In genomic region chr20:63138855-63139341, GRCh38 we compare ENCODE assay signal across 21 cellular contexts.
A peak's percentile ranks its signal among the peaks of the same experiment; 100 is the strongest.
DNase-seq lines count a peak whose midpoint lies in the region; ATAC-seq and TF ChIP-seq lines count a peak whose summit lies in the region.
"Had no signal": no experiment of that assay in that cellular context is flagged by ENCODE, and none has a peak within 500 bp of the region (broad histone marks: within the 10 kb centered on the region; RNA-seq: fewer than 3 reads in every experiment).

No MANE protein-coding gene starts in this region.

- TF ChIP-seq CTCF in heart left ventricle (IDR thresholded peaks at IDR 0.05), result no peak
- TF ChIP-seq CTCF in endothelial cell (IDR thresholded peaks at IDR 0.05; ENCODE audit: unreplicated experiment), result no peak
- no peak for TF ChIP-seq CTCF in upper lobe of right lung (IDR thresholded peaks at IDR 0.05)

- H3K4me3 ChIP-seq in heart left ventricle (no peak overlapping the region), upper lobe of right lung (no peak overlapping the region)
- H3K4me3 ChIP-seq: vagina had no signal

- no peaks in the 10 kb centered on the region for H3K4me1 ChIP-seq in heart left ventricle
- H3K4me1 ChIP-seq in upper lobe of right lung, result no peaks in the 10 kb centered on the region
- H3K4me1 ChIP-seq: vagina had no signal

- 80 to 88% (median 83%) methylated on average over 22 of the region's 22 CpGs for WGBS in heart left ventricle, 4 donors

- no peak overlapping the region for H3K4me3 Mint-ChIP-seq in endothelial cell (ENCODE audit: unreplicated experiment)
- H3K4me3 Mint-ChIP-seq in stimulated activated memory B cell treated with anti-CD40 and anti-IgM and Interleukin-4, amounts not matched to agents 10 μg/mL and 1 μg/mL and 100 μg/mL, for 72 hours, result no peak overlapping the region
- H3K4me3 Mint-ChIP-seq: activated B cell treated with CpG ODN at 0.5 μM for 24 hours; activated CD8-positive, alpha-beta T cell treated with anti-CD3 and anti-CD28 coated beads for 36 hours had no signal

- H3K36me3 Mint-ChIP-seq in endothelial cell (ENCODE audit: low read depth, unreplicated experiment), result no peaks in the 10 kb centered on the region
- H3K36me3 Mint-ChIP-seq in stimulated activated memory B cell treated with anti-CD40 and anti-IgM and Interleukin-4, amounts not matched to agents 10 μg/mL and 1 μg/mL and 100 μg/mL, for 72 hours, result no peaks in the 10 kb centered on the region

- ATAC-seq in heart left ventricle (no peak), left cardiac atrium (no peak), upper lobe of right lung (no peak), GM21381 (IDR thresholded peaks at IDR 0.05; ENCODE audit: unreplicated experiment) (no peak), HG02623 (IDR thresholded peaks at IDR 0.05; ENCODE audit: unreplicated experiment) (no peak)
- no peak for ATAC-seq in stimulated activated memory B cell treated with anti-CD40 and anti-IgM and Interleukin-4, amounts not matched to agents 10 μg/mL and 1 μg/mL and 100 μg/mL, for 72 hours
- ATAC-seq: activated CD8-positive, alpha-beta T cell treated with anti-CD3 and anti-CD28 coated beads for 36 hours had no signal

- H3K9me3 Mint-ChIP-seq in endothelial cell (ENCODE audit: unreplicated experiment), result peaks cover 4% of the 10 kb centered on the region
- peaks cover 3% of the 10 kb centered on the region for H3K9me3 Mint-ChIP-seq in stimulated activated memory B cell treated with anti-CD40 and anti-IgM and Interleukin-4, amounts not matched to agents 10 μg/mL and 1 μg/mL and 100 μg/mL, for 72 hours
- H3K9me3 Mint-ChIP-seq: activated B cell treated with CpG ODN at 0.5 μM for 24 hours; activated CD8-positive, alpha-beta T cell treated with anti-CD3 and anti-CD28 coated beads for 36 hours had no signal

- intact Hi-C loops in heart left ventricle (cut with DNase I), result no loop called here
- intact Hi-C loops in left cardiac atrium (cut with DNase I), result no loop called here
- intact Hi-C loops in upper lobe of right lung (cut with DNase I), result no loop called here

- H3K27ac Mint-ChIP-seq in endothelial cell (ENCODE audit: unreplicated experiment), result peak overlapping the region; percentile 16
- no peak overlapping the region for H3K27ac Mint-ChIP-seq in stimulated activated memory B cell treated with anti-CD40 and anti-IgM and Interleukin-4, amounts not matched to agents 10 μg/mL and 1 μg/mL and 100 μg/mL, for 72 hours
- H3K27ac Mint-ChIP-seq: activated B cell treated with CpG ODN at 0.5 μM for 24 hours; activated CD8-positive, alpha-beta T cell treated with anti-CD3 and anti-CD28 coated beads for 36 hours had no signal

- H3K4me1 Mint-ChIP-seq in endothelial cell (ENCODE audit: unreplicated experiment), result no peaks in the 10 kb centered on the region
- H3K4me1 Mint-ChIP-seq in stimulated activated memory B cell treated with anti-CD40 and anti-IgM and Interleukin-4, amounts not matched to agents 10 μg/mL and 1 μg/mL and 100 μg/mL, for 72 hours, result no peaks in the 10 kb centered on the region
- H3K4me1 Mint-ChIP-seq: activated B cell treated with CpG ODN at 0.5 μM for 24 hours had no signal

- H3K27ac ChIP-seq in heart left ventricle, result no peak overlapping the region
- H3K27ac ChIP-seq in upper lobe of right lung, result no peak overlapping the region
- H3K27ac ChIP-seq: C4-2B, HL-60, vagina had no signal

- H3K27me3 Mint-ChIP-seq in endothelial cell (ENCODE audit: unreplicated experiment), result no peaks in the 10 kb centered on the region
- H3K27me3 Mint-ChIP-seq in stimulated activated memory B cell treated with anti-CD40 and anti-IgM and Interleukin-4, amounts not matched to agents 10 μg/mL and 1 μg/mL and 100 μg/mL, for 72 hours, result peaks cover 31% of the 10 kb centered on the region

- H3K36me3 ChIP-seq in heart left ventricle, result no peaks in the 10 kb centered on the region
- H3K36me3 ChIP-seq in upper lobe of right lung, result no peaks in the 10 kb centered on the region
- H3K36me3 ChIP-seq: vagina had no signal

- TF ChIP-seq POLR2A in heart left ventricle (IDR thresholded peaks at IDR 0.05), result no peak

- H3K27me3 ChIP-seq in heart left ventricle (peaks cover 0 to 24% (median 2%) of the 10 kb centered on the region in 9 donors), upper lobe of right lung (peaks cover 19% of the 10 kb centered on the region)
- H3K27me3 ChIP-seq: vagina had no signal

- no peaks in the 10 kb centered on the region for H3K9me3 ChIP-seq in heart left ventricle
- H3K9me3 ChIP-seq in upper lobe of right lung, result no peaks in the 10 kb centered on the region
- H3K9me3 ChIP-seq: vagina had no signal

- DNase-seq in heart left ventricle (peak in 3 of 5 donors; percentile 5 to 8 (median 5)), left cardiac atrium (no peak), RPMI8226 (peak; percentile 28), endothelial cell (ENCODE audit: low spot score) (no peak), upper lobe of right lung (peak; percentile 31)
- DNase-seq: activated B cell treated with CpG ODN at 0.5 μM for 24 hours; activated CD8-positive, alpha-beta T cell treated with anti-CD3 and anti-CD28 coated beads for 36 hours; activated naive CD4-positive, alpha-beta T cell; activated T-cell treated with anti-CD3 and anti-CD28 coated beads, Interleukin-2, amount 50 U/mL, for 1 hour; amygdala; hippocampal formation; mesendoderm; NCI-H1092; NCI-H2081; NCI-H510A had no signal

Comparison
In these comparisons a context has a peak if more than half of its experiments do, and no peak if none do; other contexts are left out.
1. DNase-seq: peak in heart left ventricle (3 of 5), RPMI8226 (single experiment) and upper lobe of right lung (single experiment); none in left cardiac atrium (single experiment) and endothelial cell (single experiment).